8 cellular contexts compared by ENCODE assay signal in the genomic region with DNA sequence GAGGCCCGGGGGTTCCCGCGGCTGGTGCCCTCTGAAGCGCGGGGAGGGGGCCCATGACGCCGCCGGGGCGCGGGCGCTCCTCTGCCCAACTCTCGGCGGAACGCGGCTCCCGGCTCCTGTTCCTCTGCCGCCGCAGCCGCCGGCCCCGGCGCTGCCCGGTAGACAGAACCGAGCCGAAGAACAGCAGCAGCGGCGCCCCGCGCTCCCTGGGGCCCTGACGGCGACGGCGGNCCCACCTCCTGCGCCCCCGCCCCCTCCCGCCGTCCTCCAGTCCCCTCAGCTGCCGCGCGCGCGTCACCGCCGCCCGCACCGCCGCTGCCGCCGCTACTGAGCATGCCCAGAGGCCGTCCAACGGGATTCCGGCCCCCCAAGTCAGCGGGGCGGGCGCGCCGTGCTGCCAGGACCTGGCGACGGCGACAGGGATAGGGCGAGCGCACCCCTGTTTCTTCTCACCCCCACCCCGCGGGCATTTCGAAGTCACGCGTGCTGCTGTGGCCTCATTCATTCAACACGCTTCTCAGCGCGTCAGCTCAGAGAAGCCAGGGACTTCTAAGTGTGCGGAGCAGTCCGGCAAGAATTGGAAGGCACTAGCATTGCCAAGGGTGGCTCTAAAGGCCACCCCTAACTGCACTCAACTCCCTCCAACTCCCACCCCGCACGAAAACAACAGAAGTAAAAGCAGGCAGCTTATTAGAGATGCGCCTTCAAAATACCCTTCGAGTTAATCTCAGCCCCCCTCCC. TPM values are rescaled to one million over a fixed set of nuclear protein-coding genes. Genes with fewer than 3 reads are reported as not detected.
DNase-seq lines count a peak whose midpoint lies in the region; TF ChIP-seq lines count a peak whose summit lies in the region.

A gene (minus strand): TSS at position 182 of the 741 bp plus-strand sequence. CDS start 283 bp downstream, outside the sequence.

- H3K9me3 ChIP-seq in GM23248 (ENCODE audit: low read depth), result no peaks in the 10 kb centered on the region
- no peaks in the 10 kb centered on the region for H3K9me3 ChIP-seq in Karpas-422 (ENCODE audit: low read length)
- no peaks in the 10 kb centered on the region for H3K9me3 ChIP-seq in stomach smooth muscle (ENCODE audit: control insufficient read depth in 2 of 2, low read length in 2 of 2)

- H3K9ac ChIP-seq in GM23248 (peak within 1 kb of the TSS; percentile 88), Karpas-422 (ENCODE audit: low read length) (peak within 1 kb of the TSS; percentile 85), stomach smooth muscle (ENCODE audit: low read length in 2 of 2) (peak within 1 kb of the TSS; percentile 79 to 84)

- H3K79me2 ChIP-seq in GM23248 (ENCODE audit: insufficient read depth) (peaks cover 63% of the 10 kb centered on the region), Karpas-422 (ENCODE audit: low read length) (peaks cover 90% of the 10 kb centered on the region)

- no peaks in the 10 kb centered on the region for H3K9me3 Mint-ChIP-seq in neural crest cell

- DNase-seq in EH (ENCODE audit: low read depth) (peak; percentile 93), GM23248 (peak; percentile 95), Karpas-422 (peak; percentile 97), fibroblast of the conjunctiva (ENCODE audit: low read depth) (peak; percentile 75), neural crest cell (ENCODE audit: low read depth, low spot score) (peak; percentile 83)
- DNase-seq in activated effector memory CD4-positive, alpha-beta T cell treated with Interleukin-2 at 50 U/mL for 16 hours, result peak; percentile 93

- H3K4me3 ChIP-seq in GM23248 (peak within 1 kb of the TSS; percentile 84), Karpas-422 (ENCODE audit: low read length) (peak within 1 kb of the TSS; percentile 81), stomach smooth muscle (ENCODE audit: low read length in 2 of 2) (peak within 1 kb of the TSS; percentile 87 to 91)

- H3K27me3 Mint-ChIP-seq in neural crest cell (ENCODE audit: low read depth), result peaks cover 4% of the 10 kb centered on the region

- in situ Hi-C loops in GM23248 (cut with MboI), result no loop called here

- WGBS in GM23248 (ENCODE audit: low coverage in 1 of 2, low lambda C conversion rate in 2 of 2, missing lambda C conversion rate in 2 of 2), 2 experiments, result 0 to 1% methylated on average over 35 to 48 of the region's 76 CpGs

- peak within 1 kb of the TSS; percentile 99 for H3K4me2 ChIP-seq in GM23248 (ENCODE audit: unreplicated experiment)
- peak within 1 kb of the TSS; percentile 99 for H3K4me2 ChIP-seq in Karpas-422 (ENCODE audit: low read depth, low read length, poor library complexity, severe bottlenecking)

- peak within 1 kb of the TSS; percentile 87 for H3K27ac ChIP-seq in GM23248
- H3K27ac ChIP-seq in Karpas-422 (ENCODE audit: low read length), result peak within 1 kb of the TSS; percentile 80
- peak within 1 kb of the TSS; percentile 89 for H3K27ac ChIP-seq in stomach smooth muscle (ENCODE audit: low read length)

- H3K4me1 ChIP-seq in GM23248 (ENCODE audit: insufficient read depth) (peaks cover 18% of the 10 kb centered on the region; the same call in 1 of the 2 replicates), Karpas-422 (ENCODE audit: low read length) (peaks cover 44% of the 10 kb centered on the region), stomach smooth muscle (ENCODE audit: control insufficient read depth, insufficient read depth, low read length) (no peaks in the 10 kb centered on the region)

- H3K36me3 ChIP-seq in GM23248 (ENCODE audit: low read depth) (no peaks in the 10 kb centered on the region), Karpas-422 (ENCODE audit: insufficient read depth, low read length) (peaks cover 10% of the 10 kb centered on the region; the same call in 1 of the 2 replicates), stomach smooth muscle (ENCODE audit: control insufficient read depth in 2 of 2, insufficient read depth in 2 of 2, low read length in 2 of 2) (no peaks in the 10 kb centered on the region)

- peak; percentile 81 for TF ChIP-seq POLR2A in Raji (IDR thresholded peaks at IDR 0.05; ENCODE audit: insufficient read depth, low read depth, low read length)

- H3K4me3 Mint-ChIP-seq in neural crest cell, result peak within 1 kb of the TSS; percentile 99

- H3K9me2 ChIP-seq in GM23248 (ENCODE audit: insufficient read depth) (no peaks in the 10 kb centered on the region), Karpas-422 (replicated peaks; ENCODE audit: insufficient read depth, low read length) (no peaks in the 10 kb centered on the region)

- H4K20me1 ChIP-seq in GM23248 (ENCODE audit: insufficient read depth) (no peaks in the 10 kb centered on the region), Karpas-422 (ENCODE audit: insufficient read depth, low read depth, low read length) (no peaks in the 10 kb centered on the region)

- peak within 1 kb of the TSS; percentile 79 for H3K27ac Mint-ChIP-seq in neural crest cell (ENCODE audit: unreplicated experiment)

- peaks cover 32% of the 10 kb centered on the region for H3F3A ChIP-seq in GM23248 (ENCODE audit: insufficient read depth)

- no peaks in the 10 kb centered on the region for H3K27me3 ChIP-seq in GM23248 (replicated peaks; ENCODE audit: insufficient read depth)
- H3K27me3 ChIP-seq in Karpas-422 (ENCODE audit: low read length), result no peaks in the 10 kb centered on the region
- no peaks in the 10 kb centered on the region for H3K27me3 ChIP-seq in stomach smooth muscle (ENCODE audit: control insufficient read depth in 1 of 2, insufficient read depth in 2 of 2, low read length in 2 of 2)

- TF ChIP-seq CTCF in neural crest cell (conservative IDR thresholded peaks at IDR 0.05), result no peak

- H3K36me3 Mint-ChIP-seq in neural crest cell (ENCODE audit: low read depth), result no peaks in the 10 kb centered on the region

- H2AFZ ChIP-seq in GM23248 (peak within 1 kb of the TSS; percentile 96), Karpas-422 (ENCODE audit: low read length) (peak within 1 kb of the TSS; percentile 96)

- H3K4me1 Mint-ChIP-seq in neural crest cell, result peaks cover 58% of the 10 kb centered on the region

RNA-seq across cellular contexts. Expression of the gene that starts here (rescaled TPM):
- total RNA-seq in GM23248 (2014; rRNA removed; shearing (Covaris generic)), result 6.6 and 7.0 TPM in 2 replicates
- 3.0 and 3.6 TPM in 2 replicates for polyA plus RNA-seq in GM23248 (2016; fragmentation: Nextera tagmentation; extraction: Ambion mirVana)
- total RNA-seq in Karpas-422 (2014; rRNA removed; shearing (Covaris generic); ENCODE audit: low replicate concordance), result 13.7 and 25.2 TPM in 2 replicates
- 6.7 and 7.1 TPM in 2 replicates for total RNA-seq in neural crest cell

Comparison
In these comparisons a context has a peak if more than half of its experiments do, and no peak if none do; other contexts are left out.
1. Peak in every context shown above with its lines: DNase-seq, H3K4me3 ChIP-seq and H3K27ac ChIP-seq.